8 cellular contexts compared by ENCODE assay signal in genomic region chr17:2259769-2260536, GRCh38. TPM values are rescaled to one million over a fixed set of nuclear protein-coding genes. Genes with fewer than 3 reads are reported as not detected.
DNase-seq lines count a peak whose midpoint lies in the region; ATAC-seq, FAIRE-seq and TF ChIP-seq lines count a peak whose summit lies in the region.

No MANE protein-coding gene starts in this region.

- H3K14ac ChIP-seq in neuronal stem cell (ENCODE audit: low read length), result no peak overlapping the region

- no peak overlapping the region for H3K4ac ChIP-seq in neuronal stem cell (ENCODE audit: low read length)

- H2BK5ac ChIP-seq in neuronal stem cell (ENCODE audit: low read length), result no peak overlapping the region

- H3K4me1 ChIP-seq in transverse colon, result peaks cover 4 to 32% (median 22%) of the 10 kb centered on the region in 4 donors
- H3K4me1 ChIP-seq in neuronal stem cell (ENCODE audit: control insufficient read depth in 2 of 2, insufficient read depth in 1 of 2, low read depth in 1 of 2, low read length in 2 of 2), result no peaks in the 10 kb centered on the region

- no peak for FAIRE-seq in frontal cortex (lab: Jason Lieb, UNC)

- H3K27ac ChIP-seq in transverse colon, result peak overlapping the region; percentile 47 to 82 (median 72)
- H3K27ac ChIP-seq in neuronal stem cell (replicated peaks; ENCODE audit: low read length), result no peak overlapping the region

- H3K4me3 ChIP-seq in transverse colon, result no peak overlapping the region
- H3K4me3 ChIP-seq in neuronal stem cell (ENCODE audit: low read length in 2 of 2), result no peak overlapping the region

- in situ Hi-C loops in transverse colon (cut with MboI; ENCODE audit: low pct_ligation_motif_present in 1 of 4, low pct_unique_long_range_greater_than_20kb in 1 of 4, low sequenced_read_pairs in 3 of 4), result no loop called here

- H3K36me3 ChIP-seq in transverse colon (no peaks in the 10 kb centered on the region), neuronal stem cell (replicated peaks in 1 of 2; ENCODE audit: control insufficient read depth in 2 of 2, insufficient read depth in 2 of 2, low read length in 2 of 2) (peaks cover 0 to 77% of the 10 kb centered on the region in 2 donors)

- peak overlapping the region; percentile 99 for H3K27ac Mint-ChIP-seq in activated CD8-positive, alpha-beta memory T cell treated with anti-CD3 and anti-CD28 coated beads, Interleukin-2, amount 10 ng/mL, durations not matched to agents 7 days and 5 days
- H3K27ac Mint-ChIP-seq in memory B cell, result no peak overlapping the region

- TF ChIP-seq EP300 in transverse colon (IDR thresholded peaks at IDR 0.05; ENCODE audit: low read depth), result no peak

- H2BK15ac ChIP-seq in neuronal stem cell (ENCODE audit: low read length), result no peak overlapping the region

- H3K27me3 Mint-ChIP-seq in activated CD8-positive, alpha-beta memory T cell treated with anti-CD3 and anti-CD28 coated beads, Interleukin-2, amount 10 ng/mL, durations not matched to agents 7 days and 5 days, result no peaks in the 10 kb centered on the region
- H3K27me3 Mint-ChIP-seq in memory B cell, result no peaks in the 10 kb centered on the region

- ATAC-seq in GM18907 (IDR thresholded peaks at IDR 0.05; ENCODE audit: unreplicated experiment) (peak; percentile 58), HG03196 (IDR thresholded peaks at IDR 0.05; ENCODE audit: unreplicated experiment) (peak; percentile 62), memory B cell (ENCODE audit: low read depth) (peak; percentile 43)
- ATAC-seq in activated CD8-positive, alpha-beta memory T cell treated with anti-CD3 and anti-CD28 coated beads, Interleukin-2, amount 10 ng/mL, durations not matched to agents 7 days and 5 days, result peak; percentile 83

- H3K27me3 ChIP-seq in transverse colon, result no peaks in the 10 kb centered on the region
- no peaks in the 10 kb centered on the region for H3K27me3 ChIP-seq in neuronal stem cell (ENCODE audit: control insufficient read depth in 3 of 3, insufficient read depth in 3 of 3, low read depth in 1 of 3, low read length in 3 of 3)

- no peak for TF ChIP-seq CTCF in transverse colon (IDR thresholded peaks at IDR 0.05)

- H3K9me3 ChIP-seq in transverse colon (no peaks in the 10 kb centered on the region), neuronal stem cell (replicated peaks in 1 of 2; ENCODE audit: control insufficient read depth in 2 of 2, insufficient read depth in 1 of 2, low read depth in 1 of 2, low read length in 2 of 2) (peaks cover 2 to 8% of the 10 kb centered on the region in 2 donors)

- H2BK12ac ChIP-seq in neuronal stem cell (ENCODE audit: low read length), result no peak overlapping the region

- CTCF ChIA-PET in activated CD8-positive, alpha-beta memory T cell treated with anti-CD3 and anti-CD28 coated beads, Interleukin-2, amount 10 ng/mL, durations not matched to agents 7 days and 5 days (lab: Charles Lee), result interaction anchor here (0.7 to 13.9 kb wide), 18 partner anchors 8 to 209 kb away, joined by 3 to 167 read pairs (median 4); partner anchors contain the start of gene HIC1

- WGBS in transverse colon (ENCODE audit: low coverage in 1 of 2), 2 donors, result 60 to 67% methylated on average over 1 to 8 of the region's 8 CpGs
- no CpG with 5 or more reads among the region's 8 CpGs for WGBS in neuronal stem cell (ENCODE audit: extremely low coverage in 2 of 2, insufficient read length in 2 of 2, insufficient replicate concordance in 1 of 2), 2 donors

- peaks cover 82% of the 10 kb centered on the region for H3K4me1 Mint-ChIP-seq in activated CD8-positive, alpha-beta memory T cell treated with anti-CD3 and anti-CD28 coated beads, Interleukin-2, amount 10 ng/mL, durations not matched to agents 7 days and 5 days
- peaks cover 12% of the 10 kb centered on the region for H3K4me1 Mint-ChIP-seq in memory B cell

- no peak overlapping the region for H2BK120ac ChIP-seq in neuronal stem cell (ENCODE audit: low read depth, low read length)

- no peak overlapping the region for H3K4me2 ChIP-seq in neuronal stem cell (ENCODE audit: insufficient read depth, low read length, poor library complexity, severe bottlenecking)

- H4K8ac ChIP-seq in neuronal stem cell (ENCODE audit: low read depth, low read length), result no peak overlapping the region

- H3K9ac ChIP-seq in neuronal stem cell (ENCODE audit: low read depth, low read length, poor library complexity), result no peak overlapping the region

- H3K9me3 Mint-ChIP-seq in activated CD8-positive, alpha-beta memory T cell treated with anti-CD3 and anti-CD28 coated beads, Interleukin-2, amount 10 ng/mL, durations not matched to agents 7 days and 5 days (ENCODE audit: low read depth), result no peaks in the 10 kb centered on the region
- no peaks in the 10 kb centered on the region for H3K9me3 Mint-ChIP-seq in memory B cell

- H2AK5ac ChIP-seq in neuronal stem cell (ENCODE audit: low read depth, low read length), result no peak overlapping the region

- TF ChIP-seq POLR2A in transverse colon (IDR thresholded peaks at IDR 0.05), result no peak

- H3K36me3 Mint-ChIP-seq in activated CD8-positive, alpha-beta memory T cell treated with anti-CD3 and anti-CD28 coated beads, Interleukin-2, amount 10 ng/mL, durations not matched to agents 7 days and 5 days, result peaks cover 49% of the 10 kb centered on the region
- peaks cover 6% of the 10 kb centered on the region for H3K36me3 Mint-ChIP-seq in memory B cell

- peak; percentile 94 for DNase-seq in activated CD8-positive, alpha-beta memory T cell treated with anti-CD3 and anti-CD28 coated beads, Interleukin-2, amount 10 ng/mL, durations not matched to agents 7 days and 5 days
- no peak for DNase-seq in memory B cell (ENCODE audit: low spot score in 2 of 2)
- DNase-seq in transverse colon, result peak; percentile 64
- DNase-seq in HPDE6-E6E7 (ENCODE audit: extremely low spot score), result no peak
- no peak for DNase-seq in neuronal stem cell (ENCODE audit: low spot score)
- DNase-seq in frontal cortex (ENCODE audit: low spot score in 2 of 2), result no peak

- intact Hi-C loops in transverse colon (cut with DNase I; ENCODE audit: low total_unique reads), result no loop called here

- no peak overlapping the region for H2AFZ ChIP-seq in neuronal stem cell (ENCODE audit: low read length)

- no peaks in the 10 kb centered on the region for H3K79me1 ChIP-seq in neuronal stem cell (ENCODE audit: low read depth, low read length)

- H3K4me3 Mint-ChIP-seq in activated CD8-positive, alpha-beta memory T cell treated with anti-CD3 and anti-CD28 coated beads, Interleukin-2, amount 10 ng/mL, durations not matched to agents 7 days and 5 days, result peak overlapping the region; percentile 81
- H3K4me3 Mint-ChIP-seq in memory B cell, result no peak overlapping the region

- no peak overlapping the region for H3K18ac ChIP-seq in neuronal stem cell (ENCODE audit: low read length)

- H4K91ac ChIP-seq in neuronal stem cell (ENCODE audit: low read depth, low read length, poor library complexity), result no peak overlapping the region

- no peak overlapping the region for H3K23ac ChIP-seq in neuronal stem cell (ENCODE audit: low read depth, low read length, poor library complexity)

RNA-seq across cellular contexts. Expression of gene SMG6, which starts 43.6 kb away (rescaled TPM):
- total RNA-seq in activated CD8-positive, alpha-beta memory T cell treated with anti-CD3 and anti-CD28 coated beads, Interleukin-2, amount 10 ng/mL, durations not matched to agents 7 days and 5 days, result 10 to 100 TPM; 46.7 to 60.9 TPM
- total RNA-seq in transverse colon (100 to 1,000 TPM in 1 of 4 donors, 10 to 100 TPM in 3; 28.6 to 112 (median 39.1) TPM), frontal cortex (17.5 TPM)
- 16.6 TPM for polyA plus RNA-seq in neuronal stem cell (2013, experiment 1 of 2)
- polyA plus RNA-seq in neuronal stem cell (2013, experiment 2 of 2), result 16.4 TPM

RNA-seq across cellular contexts. Expression of gene SRR, which starts 43.8 kb away (rescaled TPM):
- 10 to 100 TPM; 18.6 to 18.8 TPM for total RNA-seq in activated CD8-positive, alpha-beta memory T cell treated with anti-CD3 and anti-CD28 coated beads, Interleukin-2, amount 10 ng/mL, durations not matched to agents 7 days and 5 days
- total RNA-seq in transverse colon (10 to 100 TPM in 2 of 4 donors, under 1 TPM in 1, not detected in 1; 0.40 to 23.1 (median 12.1) TPM), frontal cortex (55.4 TPM)
- polyA plus RNA-seq in neuronal stem cell (2013, experiment 1 of 2), result 20.5 TPM
- 21.3 TPM for polyA plus RNA-seq in neuronal stem cell (2013, experiment 2 of 2)

Comparison
In these comparisons a context has a peak if more than half of its experiments do, and no peak if none do; other contexts are left out.
1. DNase-seq: peak in activated CD8-positive, alpha-beta memory T cell treated with anti-CD3 and anti-CD28 coated beads, Interleukin-2, amount 10 ng/mL, durations not matched to agents 7 days and 5 days (single experiment) and transverse colon (single experiment); none in memory B cell (0 of 2), HPDE6-E6E7 (single experiment), neuronal stem cell (single experiment) and frontal cortex (0 of 2).
2. Peak in every context shown above with its lines, with median percentiles within 50 percentile points of each other: ATAC-seq.